Comparison of ENCODE assay signal across 8 cellular contexts in genomic region chr1:160618763-160619274, GRCh38. TPM values are rescaled to one million over a fixed set of nuclear protein-coding genes. Genes with fewer than 3 reads are reported as not detected.
DNase-seq lines count a peak whose midpoint lies in the region; ATAC-seq, FAIRE-seq and TF ChIP-seq lines count a peak whose summit lies in the region.

No MANE protein-coding gene starts in this region.

- peak; percentile 97 for FAIRE-seq in GM19239 (lab: Jason Lieb, UNC)

- DNase-seq in BJ (ENCODE audit: low read depth) (no peak), GM19239 (ENCODE audit: insufficient read length, low spot score) (no peak), T-cell (peak in 26 of 34 experiments; percentile 15 to 52 (median 37)), glomerular visceral epithelial cell (ENCODE audit: extremely low spot score) (peak; percentile 11), anterior cingulate cortex (lab: John Stamatoyannopoulos, UW) (no peak), COLO829 (ENCODE audit: low spot score) (no peak)

- H3K36me3 Mint-ChIP-seq in T-cell, result peaks cover 66% of the 10 kb centered on the region

- POLR2A ChIA-PET in BJ (lab: Charles Lee) (no interaction called here), T-cell (lab: Charles Lee) (interaction anchor here in 1 of 2 donors (0.6 to 1.5 kb wide), 4 partner anchors 21 to 181 kb away, joined by 3 to 4 read pairs (median 3); partner anchors contain the start of gene SLAMF6)

- no peaks in the 10 kb centered on the region for H3K27me3 Mint-ChIP-seq in T-cell

- no peaks in the 10 kb centered on the region for H3K9me3 Mint-ChIP-seq in T-cell

- H3K4me3 ChIP-seq in BJ (ENCODE audit: low read depth, low read length), result no peak overlapping the region

- CTCF ChIA-PET in BJ (lab: Yijun Ruan, JAX), result no interaction called here
- CTCF ChIA-PET in T-cell (lab: Charles Lee), result interaction anchor here (0.6 to 4.1 kb wide), 31 partner anchors 8 to 1120 kb away, joined by 3 to 30 read pairs (median 4); partner anchors contain the start of gene SLAMF1 (in 1 of the 2)

- no peak overlapping the region for H3K4me3 Mint-ChIP-seq in T-cell

- H3K27me3 ChIP-seq in BJ (ENCODE audit: control insufficient read depth, insufficient read depth, low read length), result no peaks in the 10 kb centered on the region

- H3K4me1 Mint-ChIP-seq in T-cell, result peaks cover 60 to 72% (median 67%) of the 10 kb centered on the region in 3 donors

- TF ChIP-seq CTCF in BJ (IDR thresholded peaks at IDR 0.05; ENCODE audit: insufficient read depth, low read depth, low read length), result peak; percentile 17; the same call in 1 of the 2 replicates

- peak overlapping the region; percentile 46 to 55 for H3K27ac Mint-ChIP-seq in T-cell

- ATAC-seq in T-cell (replicated peaks in 1 of 4) (peak in 3 of 4 experiments; percentile 37 to 52 (median 42)), HG03457 (IDR thresholded peaks at IDR 0.05; ENCODE audit: unreplicated experiment) (no peak), HG02884 (IDR thresholded peaks at IDR 0.05; ENCODE audit: unreplicated experiment) (no peak)

- no peaks in the 10 kb centered on the region for H3K36me3 ChIP-seq in BJ (ENCODE audit: control insufficient read depth, insufficient read depth, low read length)

RNA-seq across cellular contexts. Expression of gene SLAMF1, which starts 28.0 kb away (rescaled TPM):
- polyA plus RNA-seq in BJ (2011; rRNA removed), result not detected in 2 replicates
- not detected in 2 replicates for polyA minus RNA-seq in BJ (2011; rRNA and poly(A)+ RNA removed)
- 10 to 100 TPM; 19.4 to 38.7 (median 30.7) TPM for total RNA-seq in T-cell

RNA-seq across cellular contexts. Expression of gene CD84, which starts 39.5 kb away (rescaled TPM):
- polyA plus RNA-seq in BJ (2011; rRNA removed), result not detected in 2 replicates
- not detected in 2 replicates for polyA minus RNA-seq in BJ (2011; rRNA and poly(A)+ RNA removed)
- 10 to 100 TPM; 47.5 to 97.4 (median 51.8) TPM for total RNA-seq in T-cell

Comparison
In these comparisons a context has a peak if more than half of its experiments do, and no peak if none do; other contexts are left out.
1. DNase-seq: peak in T-cell (26 of 34) and glomerular visceral epithelial cell (single experiment); none in BJ (single experiment), GM19239 (single experiment), anterior cingulate cortex (0 of 58) and COLO829 (single experiment).
2. ATAC-seq: peak in T-cell (3 of 4); none in HG03457 (single experiment) and HG02884 (single experiment).